29 cellular contexts compared by ENCODE assay signal in genomic region chr10:93865794-93866193, GRCh38. TPM values are rescaled to one million over a fixed set of nuclear protein-coding genes. Genes with fewer than 3 reads are reported as not detected.
DNase-seq lines count a peak whose midpoint lies in the region; ATAC-seq and TF ChIP-seq lines count a peak whose summit lies in the region.
"Had no signal": no experiment of that assay in that cellular context is flagged by ENCODE, and none has a peak within 500 bp of the region (broad histone marks: within the 10 kb centered on the region; RNA-seq: fewer than 3 reads in every experiment).

No MANE protein-coding gene starts in this region.

- ATAC-seq in left ventricle myocardium superior: no peak
- ATAC-seq in HG03457 (IDR thresholded peaks at IDR 0.05; ENCODE audit: unreplicated experiment): no peak
- ATAC-seq: A549; CD8-positive, alpha-beta T cell had no signal

- intact Hi-C loops in esophagus muscularis mucosa (cut with DNase I): no loop called here
- intact Hi-C loops in left ventricle myocardium superior (cut with micrococcal nuclease): no loop called here

- no peak for TF ChIP-seq POLR2A in esophagus muscularis mucosa (IDR thresholded peaks at IDR 0.05; ENCODE audit: low read depth)

- H3K4me3 ChIP-seq in SJSA1 (no peak overlapping the region), esophagus muscularis mucosa (no peak overlapping the region)
- H3K4me3 ChIP-seq: A549; BLaER1; BLaER1 treated with 17β-estradiol and CSF1 and Interleukin-3, amounts not matched to agents 10 nM and 100 nM had no signal

- DNase-seq in SJSA1 (ENCODE audit: low read depth in 1 of 2, low spot score in 2 of 2) (peak; percentile 58 to 59), esophagus muscularis mucosa (ENCODE audit: extremely low spot score) (peak; percentile 57), left ventricle myocardium superior (no peak)
- DNase-seq: 8988T; ACHN; AML-193; BE2C; C1 segment of cervical spinal cord; Caco-2; Calu3; CD4-positive, alpha-beta memory T cell; CD4-positive, alpha-beta T cell; CD4-positive, CD25-positive, alpha-beta regulatory T cell; CD8-positive, alpha-beta memory T cell; CD8-positive, alpha-beta T cell; COR-L47; DMS 273 treated with DMSO at 0.1 percent for 48 hours; DMS153; DMS53; DMS79; DMS79 treated with DMSO at 0.1 percent for 48 hours; DND-41; EL had no signal

- 84% methylated on average over 4 of the region's 4 CpGs for WGBS in esophagus muscularis mucosa

- H3K4me1 ChIP-seq in SJSA1 (replicated peaks) (peaks cover 30% of the 10 kb centered on the region), esophagus muscularis mucosa (no peaks in the 10 kb centered on the region)
- H3K4me1 ChIP-seq: A549; BE2C; BLaER1; BLaER1 treated with 17β-estradiol and CSF1 and Interleukin-3, amounts not matched to agents 10 nM and 100 nM had no signal

- no peaks in the 10 kb centered on the region for H3K27me3 ChIP-seq in SJSA1 (replicated peaks)
- no peaks in the 10 kb centered on the region for H3K27me3 ChIP-seq in esophagus muscularis mucosa
- H3K27me3 ChIP-seq: BE2C; BLaER1; BLaER1 treated with 17β-estradiol and CSF1 and Interleukin-3, amounts not matched to agents 10 nM and 100 nM had no signal

- H3K36me3 ChIP-seq in SJSA1 (no peaks in the 10 kb centered on the region), esophagus muscularis mucosa (no peaks in the 10 kb centered on the region)
- H3K36me3 ChIP-seq: BE2C; BLaER1; BLaER1 treated with 17β-estradiol and CSF1 and Interleukin-3, amounts not matched to agents 10 nM and 100 nM had no signal

- TF ChIP-seq CTCF in esophagus muscularis mucosa (IDR thresholded peaks at IDR 0.05): no peak

- H3K9me3 ChIP-seq in SJSA1 (replicated peaks) (no peaks in the 10 kb centered on the region), esophagus muscularis mucosa (no peaks in the 10 kb centered on the region)
- H3K9me3 ChIP-seq: BE2C had no signal

- no peak for TF ChIP-seq EP300 in esophagus muscularis mucosa (IDR thresholded peaks at IDR 0.05)

- H3K27ac ChIP-seq in SJSA1 (peak overlapping the region; percentile 52), esophagus muscularis mucosa (replicated peaks in 1 of 4) (no peak overlapping the region)
- H3K27ac ChIP-seq: 22Rv1; A549; BLaER1; BLaER1 treated with 17β-estradiol and CSF1 and Interleukin-3, amounts not matched to agents 10 nM and 100 nM; C4-2B had no signal

RNA-seq across cellular contexts. Expression of gene SLC35G1, which starts 28.0 kb away (rescaled TPM):
- 15.4 and 16.0 TPM in 2 replicates for total RNA-seq in SJSA1 (2014; rRNA removed; shearing (Covaris generic))
- total RNA-seq in esophagus muscularis mucosa (1 to 10 TPM; 4.0 to 5.0 (median 4.4) TPM), left ventricle myocardium superior (2.7 TPM)
